ENCODE assay signal across 8 cellular contexts in the genomic region with DNA sequence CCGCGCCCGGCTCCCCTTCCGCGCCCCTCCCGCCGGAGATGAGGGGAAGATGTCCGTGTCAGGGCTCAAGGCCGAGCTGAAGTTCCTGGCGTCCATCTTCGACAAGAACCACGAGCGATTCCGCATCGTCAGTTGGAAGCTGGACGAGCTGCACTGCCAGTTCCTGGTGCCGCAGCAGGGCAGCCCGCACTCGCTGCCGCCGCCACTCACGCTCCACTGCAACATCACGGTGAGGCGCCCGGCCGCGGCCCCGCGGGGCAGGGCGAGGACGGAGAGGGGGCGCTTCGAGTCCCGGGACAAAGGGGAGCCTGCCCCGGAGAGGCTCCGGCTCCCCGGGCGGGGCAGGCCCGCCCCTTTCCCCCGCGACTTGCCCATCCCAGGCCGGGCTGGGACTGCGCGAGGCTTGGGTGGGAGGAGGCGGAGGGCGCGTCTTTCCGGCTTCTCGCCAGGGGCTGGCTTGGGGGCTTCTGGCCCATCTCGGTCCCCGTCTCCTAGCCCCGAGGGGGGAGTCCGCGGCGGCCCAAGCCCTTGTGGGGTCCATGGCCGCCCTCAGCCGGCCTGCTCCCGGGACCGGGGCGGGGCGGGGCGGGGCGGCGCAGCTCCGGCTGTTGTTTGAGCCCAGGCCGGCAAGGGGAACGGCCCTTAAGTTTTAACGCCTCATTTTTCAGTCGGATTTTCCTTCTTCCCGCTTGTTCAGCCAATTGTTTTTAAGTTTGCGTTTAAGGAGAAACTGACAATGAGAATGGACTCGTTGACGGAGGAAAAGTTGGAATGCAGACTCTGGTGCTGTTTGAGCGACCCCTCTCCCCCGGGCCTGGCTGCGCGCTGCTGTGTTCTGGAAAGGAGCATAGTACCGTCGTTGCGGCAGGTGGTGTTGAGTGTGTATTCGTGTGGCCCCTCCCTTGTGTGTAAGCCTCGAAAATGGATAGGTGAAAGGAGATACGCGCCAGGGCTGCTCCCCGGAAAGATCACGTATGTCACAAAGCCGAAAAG. TPM values are rescaled to one million over a fixed set of nuclear protein-coding genes. Genes with fewer than 3 reads are reported as not detected.
DNase-seq lines count a peak whose midpoint lies in the region; ATAC-seq, FAIRE-seq and TF ChIP-seq lines count a peak whose summit lies in the region.

No MANE protein-coding gene starts in this region.

- peaks cover 49% of the 10 kb centered on the region for H3K79me2 ChIP-seq in astrocyte (ENCODE audit: insufficient read depth, low read length)

- peaks cover 48% of the 10 kb centered on the region for H4K20me1 ChIP-seq in astrocyte (ENCODE audit: insufficient read depth, low read length)

- peak; percentile 39 for ATAC-seq in GM21619 (IDR thresholded peaks at IDR 0.05; ENCODE audit: unreplicated experiment)

- H3K9ac ChIP-seq in astrocyte (ENCODE audit: low read length) (peak overlapping the region; percentile 92), rectal smooth muscle tissue (ENCODE audit: low read length) (peak overlapping the region; percentile 80)

- no peaks in the 10 kb centered on the region for H3K9me3 Mint-ChIP-seq in T-helper 2 cell treated with Interferon-gamma antibody and Interleukin-4, amounts not matched to agents 5 μg/mL and 100 μg/mL, for 36 hours
- peaks cover 3% of the 10 kb centered on the region for H3K9me3 Mint-ChIP-seq in astrocyte (ENCODE audit: unreplicated experiment)

- peak overlapping the region; percentile 77 for H2AFZ ChIP-seq in astrocyte (ENCODE audit: low read depth, low read length)

- peaks cover 18% of the 10 kb centered on the region for H3K27me3 Mint-ChIP-seq in T-helper 2 cell treated with Interferon-gamma antibody and Interleukin-4, amounts not matched to agents 5 μg/mL and 100 μg/mL, for 36 hours (ENCODE audit: low read depth)
- no peaks in the 10 kb centered on the region for H3K27me3 Mint-ChIP-seq in astrocyte (ENCODE audit: low read depth, unreplicated experiment)

- peaks cover 32% of the 10 kb centered on the region for H3K36me3 Mint-ChIP-seq in T-helper 2 cell treated with Interferon-gamma antibody and Interleukin-4, amounts not matched to agents 5 μg/mL and 100 μg/mL, for 36 hours (ENCODE audit: low read depth)
- H3K36me3 Mint-ChIP-seq in astrocyte (ENCODE audit: low read depth, unreplicated experiment): peaks cover 5% of the 10 kb centered on the region

- no peaks in the 10 kb centered on the region for H3K9me3 ChIP-seq in astrocyte (ENCODE audit: insufficient read depth, low read depth, low read length)

- peak; percentile 73 for DNase-seq in DMS53 (lab: John Stamatoyannopoulos, UW)
- DNase-seq in LHCN-M2 (ENCODE audit: low read depth): peak; percentile 52
- peak; percentile 47 for DNase-seq in T-helper 2 cell treated with Interferon-gamma antibody and Interleukin-4, amounts not matched to agents 5 μg/mL and 100 μg/mL, for 36 hours (ENCODE audit: low spot score)
- peak; percentile 29 for DNase-seq in astrocyte (ENCODE audit: low read depth)
- peak; percentile 68 for DNase-seq in hepatic stellate cell (ENCODE audit: low spot score)
- DNase-seq in NCI-H2196 treated with DMSO at 0.1 percent for 48 hours (lab: John Stamatoyannopoulos, UW; ENCODE audit: unreplicated experiment): no peak

- TF ChIP-seq CTCF in astrocyte (IDR thresholded peaks at IDR 0.05; ENCODE audit: insufficient read depth, low read depth, low read length): no peak

- H3K4me1 ChIP-seq in astrocyte (ENCODE audit: insufficient read depth, low read length): peaks cover 15% of the 10 kb centered on the region
- peaks cover 13% of the 10 kb centered on the region for H3K4me1 ChIP-seq in rectal smooth muscle tissue (ENCODE audit: control insufficient read depth, insufficient read depth, low read length)

- H3K4me2 ChIP-seq in astrocyte (ENCODE audit: low read length): peak overlapping the region; percentile 98

- peak overlapping the region; percentile 89 for H3K4me3 ChIP-seq in astrocyte (ENCODE audit: insufficient read depth, low read depth, low read length)
- H3K4me3 ChIP-seq in rectal smooth muscle tissue (ENCODE audit: low read length): peak overlapping the region; percentile 79

- FAIRE-seq in astrocyte (lab: Jason Lieb, UNC): no peak

- H3K27ac ChIP-seq in astrocyte (ENCODE audit: low read depth, low read length) (peak overlapping the region; percentile 65), rectal smooth muscle tissue (ENCODE audit: low read depth, low read length) (peak overlapping the region; percentile 97)

- peak overlapping the region; percentile 95 for H3K4me3 Mint-ChIP-seq in T-helper 2 cell treated with Interferon-gamma antibody and Interleukin-4, amounts not matched to agents 5 μg/mL and 100 μg/mL, for 36 hours
- peak overlapping the region; percentile 99 for H3K4me3 Mint-ChIP-seq in astrocyte (ENCODE audit: unreplicated experiment)

- no peaks in the 10 kb centered on the region for H3K36me3 ChIP-seq in astrocyte (ENCODE audit: insufficient read depth, low read length)
- no peaks in the 10 kb centered on the region for H3K36me3 ChIP-seq in rectal smooth muscle tissue (ENCODE audit: control insufficient read depth, insufficient read depth, low read length)

- peaks cover 48% of the 10 kb centered on the region for H3K4me1 Mint-ChIP-seq in T-helper 2 cell treated with Interferon-gamma antibody and Interleukin-4, amounts not matched to agents 5 μg/mL and 100 μg/mL, for 36 hours (ENCODE audit: low read depth)
- H3K4me1 Mint-ChIP-seq in astrocyte (ENCODE audit: low read depth, unreplicated experiment): peaks cover 36% of the 10 kb centered on the region

- no peaks in the 10 kb centered on the region for H3K27me3 ChIP-seq in astrocyte (ENCODE audit: insufficient read depth, low read length)
- H3K27me3 ChIP-seq in rectal smooth muscle tissue (ENCODE audit: control insufficient read depth, insufficient read depth, low read length): no peaks in the 10 kb centered on the region

- peak overlapping the region; percentile 86 for H3K27ac Mint-ChIP-seq in T-helper 2 cell treated with Interferon-gamma antibody and Interleukin-4, amounts not matched to agents 5 μg/mL and 100 μg/mL, for 36 hours
- H3K27ac Mint-ChIP-seq in astrocyte (ENCODE audit: unreplicated experiment): peak overlapping the region; percentile 77

RNA-seq across cellular contexts. Expression of gene UBE2Q2, which starts 0.7 kb away (rescaled TPM):
- total RNA-seq in LHCN-M2 (2014; rRNA removed) (59.4 and 60.6 TPM in 2 replicates), astrocyte (44.2 and 47.7 TPM in 2 replicates)
- polyA plus RNA-seq in LHCN-M2 (2012): 22.3 TPM

RNA-seq across cellular contexts. Expression of gene FBXO22, which starts 59.8 kb away (rescaled TPM):
- total RNA-seq in LHCN-M2 (2014; rRNA removed) (40.3 and 46.3 TPM in 2 replicates), astrocyte (69.1 and 76.5 TPM in 2 replicates)
- polyA plus RNA-seq in LHCN-M2 (2012): 37.7 TPM
